1 cellular context compared by ENCODE assay signal in the genomic region with DNA sequence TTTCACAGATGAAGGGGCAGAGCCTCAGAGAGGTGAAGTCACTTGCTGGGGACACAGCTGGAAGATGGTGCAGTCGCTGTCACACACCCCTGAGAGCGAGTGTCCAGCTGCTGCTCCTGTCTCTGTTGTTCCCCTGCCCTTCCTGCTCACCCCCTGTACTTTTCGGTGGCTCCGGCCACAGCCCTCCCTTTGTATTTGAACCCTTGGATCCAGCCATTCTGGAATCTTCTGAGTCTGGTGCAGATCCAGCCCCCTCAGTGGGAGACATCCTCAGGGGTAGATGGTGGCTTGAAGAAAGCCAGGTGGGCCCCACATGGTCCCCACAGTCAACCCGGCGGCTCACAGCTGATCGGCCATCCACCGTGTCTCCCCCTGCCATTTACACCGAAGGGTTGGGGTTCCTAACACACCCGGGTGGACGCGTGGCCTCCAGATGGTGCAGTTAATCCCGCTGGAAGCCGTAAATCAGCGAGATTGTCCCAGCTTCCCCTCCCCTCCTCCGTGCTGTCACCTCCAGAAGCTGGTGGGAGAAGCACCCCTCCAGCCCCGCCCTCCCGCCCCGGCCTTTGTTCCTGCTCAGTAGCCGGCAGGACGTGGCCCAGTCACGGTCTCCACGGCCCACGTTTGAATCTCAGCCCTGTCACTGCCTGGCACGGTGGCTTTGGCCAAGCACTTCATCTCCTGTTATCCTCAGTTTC.
TF ChIP-seq lines count a peak whose summit lies in the region.

No MANE protein-coding gene starts in this region.

TF ChIP-seq in H1, 55 proteins besides CTCF, POLR2A, EP300 and RAD21:
- TF ChIP-seq CHD2 (IDR thresholded peaks at IDR 0.05; ENCODE audit: low read length) (no peak), SP2 (IDR thresholded peaks at IDR 0.05; ENCODE audit: low read length) (no peak), ZNF274 (IDR thresholded peaks at IDR 0.05; ENCODE audit: borderline replicate concordance, extremely low read depth, low read length) (no peak), HDAC6 (IDR thresholded peaks at IDR 0.05; ENCODE audit: low read depth, low read length) (no peak), RXRA (IDR thresholded peaks at IDR 0.05; ENCODE audit: insufficient read depth, low read depth, low read length) (no peak), SP4 (IDR thresholded peaks at IDR 0.05; ENCODE audit: low read length) (no peak), CBX8 (IDR thresholded peaks at IDR 0.05; ENCODE audit: borderline replicate concordance, low read depth, low read length) (no peak), GTF2F1 (IDR thresholded peaks at IDR 0.05; ENCODE audit: borderline replicate concordance, low read depth, low read length) (no peak), KDM5A (IDR thresholded peaks at IDR 0.05; ENCODE audit: low read length) (no peak), TCF12 (IDR thresholded peaks at IDR 0.05; ENCODE audit: low read depth, low read length) (no peak), EGR1 (IDR thresholded peaks at IDR 0.05; ENCODE audit: borderline replicate concordance, low read depth, low read length) (no peak)
